ENCODE assay signal across 1 cellular context in genomic region chr6:30875244-30876038, GRCh38.
TF ChIP-seq lines count a peak whose summit lies in the region.

No MANE protein-coding gene starts in this region.

TF ChIP-seq in K562, 482 proteins besides CTCF, POLR2A, EP300 and RAD21 (continued from another document and continues in another):
- TF ChIP-seq RREB1 (CRISPR knock-in tag; IDR thresholded peaks at IDR 0.05) (0 out of 2 replicates have a peak, but pooled peaks have one; percentile 40), JUND (IDR thresholded peaks at IDR 0.05; ENCODE audit: borderline replicate concordance, low read depth, low read length) (no peak; the same call in 1 of the 2 replicates), JUND (tag; IDR thresholded peaks at IDR 0.05; ENCODE audit: borderline replicate concordance, low read depth, low read length) (peak; percentile 61; the same call in 1 of the 3 replicates), RCOR1 (IDR thresholded peaks at IDR 0.05; ENCODE audit: borderline replicate concordance in 1 of 2, low read depth in 2 of 2, low read length in 2 of 2) (no peak), RBFOX2 (IDR thresholded peaks at IDR 0.05; ENCODE audit: low read depth, low read length) (peak; percentile 77), SRSF3 (IDR thresholded peaks at IDR 0.05; ENCODE audit: insufficient read depth, low read length) (no peak), NR2C1 (IDR thresholded peaks at IDR 0.05) (no peak), NR2C1 (tag; IDR thresholded peaks at IDR 0.05) (peak; percentile 60), FOXP1 (CRISPR knock-in tag; IDR thresholded peaks at IDR 0.05) (no peak), TBP (optimal IDR thresholded peaks at IDR 0.05; ENCODE audit: low read depth, low read length) (peak; percentile 95), MED1 (CRISPR knock-in tag; IDR thresholded peaks at IDR 0.05; ENCODE audit: borderline replicate concordance) (no peak), ZNF644 (tag; IDR thresholded peaks at IDR 0.05; ENCODE audit: low read depth) (peak; percentile 71), POLR2H (tag; IDR thresholded peaks at IDR 0.05; ENCODE audit: low read depth) (peak; percentile 96), IRF2 (CRISPR knock-in tag; IDR thresholded peaks at IDR 0.05) (no peak), GTF2A2 (tag; IDR thresholded peaks at IDR 0.05) (peak; percentile 84), MECOM (CRISPR knock-in tag; IDR thresholded peaks at IDR 0.05) (peak; percentile 47; the same call in 1 of the 2 replicates), POLR2G (IDR thresholded peaks at IDR 0.05; ENCODE audit: low read depth, low read length) (peak; percentile 40; the same call in 1 of the 2 replicates), ESRRA (IDR thresholded peaks at IDR 0.05; ENCODE audit: borderline replicate concordance, low read depth) (0 out of 2 replicates have a peak, but pooled peaks have one; percentile 42), TAF7 (tag; IDR thresholded peaks at IDR 0.05) (peak; percentile 78), CXXC5 (CRISPR knock-in tag; IDR thresholded peaks at IDR 0.05) (peak; percentile 44; the same call in 1 of the 2 replicates), MAZ (CRISPR knock-in tag; conservative IDR thresholded peaks at IDR 0.05 in 1 of 2, IDR thresholded peaks at IDR 0.05 in 1 of 2) (peak in 1 of 2 experiments; percentile 29; a peak in 1 of 4 replicates), TAL1 (IDR thresholded peaks at IDR 0.05) (no peak), FOXA3 (CRISPR knock-in tag; conservative IDR thresholded peaks at IDR 0.05 in 1 of 2, IDR thresholded peaks at IDR 0.05 in 1 of 2) (peak; percentile 91 to 96), KAT8 (IDR thresholded peaks at IDR 0.05; ENCODE audit: low read depth) (peak; percentile 99), MBD2 (IDR thresholded peaks at IDR 0.05; ENCODE audit: borderline replicate concordance, low read depth) (peak; percentile 39; the same call in 1 of the 2 replicates), ZNF511 (CRISPR knock-in tag; IDR thresholded peaks at IDR 0.05) (no peak), CBFB (CRISPR knock-in tag; IDR thresholded peaks at IDR 0.05) (no peak), REST (CRISPR knock-in tag; IDR thresholded peaks at IDR 0.05; ENCODE audit: low read depth) (no peak), HCFC1 (IDR thresholded peaks at IDR 0.05; ENCODE audit: low read depth, low read length) (0 out of 2 replicates have a peak, but pooled peaks have one; percentile 3), TAF1 (IDR thresholded peaks at IDR 0.05; ENCODE audit: control insufficient read depth, extremely low read depth, insufficient read depth, low read length, severe bottlenecking) (peak; percentile 52), SAP30 (IDR thresholded peaks at IDR 0.05; ENCODE audit: borderline replicate concordance, insufficient read depth, low read depth, low read length, poor library complexity, severe bottlenecking) (no peak), PHF8 (IDR thresholded peaks at IDR 0.05; ENCODE audit: borderline replicate concordance, low read length) (peak; percentile 21; the same call in 1 of the 2 replicates), SMARCA4 (IDR thresholded peaks at IDR 0.05) (peak; percentile 37; the same call in 1 of the 2 replicates), CREB5 (CRISPR knock-in tag; IDR thresholded peaks at IDR 0.05) (no peak), PTBP1 (IDR thresholded peaks at IDR 0.05; ENCODE audit: low read depth, low read length) (0 out of 2 replicates have a peak, but pooled peaks have one; percentile 63)
- TF ChIP-seq, protein P1, sequence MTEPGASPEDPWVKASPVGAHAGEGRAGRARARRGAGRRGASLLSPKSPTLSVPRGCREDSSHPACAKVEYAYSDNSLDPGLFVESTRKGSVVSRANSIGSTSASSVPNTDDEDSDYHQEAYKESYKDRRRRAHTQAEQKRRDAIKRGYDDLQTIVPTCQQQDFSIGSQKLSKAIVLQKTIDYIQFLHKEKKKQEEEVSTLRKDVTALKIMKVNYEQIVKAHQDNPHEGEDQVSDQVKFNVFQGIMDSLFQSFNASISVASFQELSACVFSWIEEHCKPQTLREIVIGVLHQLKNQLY (CRISPR knock-in tag; conservative IDR thresholded peaks at IDR 0.05), result 0 out of 4 replicates have a peak, but pooled peaks of 1 of the 2 experiments have one; percentile 53
- TF ChIP-seq, protein P2, sequence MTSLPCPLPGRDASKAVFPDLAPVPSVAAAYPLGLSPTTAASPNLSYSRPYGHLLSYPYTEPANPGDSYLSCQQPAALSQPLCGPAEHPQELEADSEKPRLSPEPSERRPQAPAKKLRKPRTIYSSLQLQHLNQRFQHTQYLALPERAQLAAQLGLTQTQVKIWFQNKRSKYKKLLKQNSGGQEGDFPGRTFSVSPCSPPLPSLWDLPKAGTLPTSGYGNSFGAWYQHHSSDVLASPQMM (CRISPR knock-in tag; IDR thresholded peaks at IDR 0.05), result no peak
